In the genomic region with DNA sequence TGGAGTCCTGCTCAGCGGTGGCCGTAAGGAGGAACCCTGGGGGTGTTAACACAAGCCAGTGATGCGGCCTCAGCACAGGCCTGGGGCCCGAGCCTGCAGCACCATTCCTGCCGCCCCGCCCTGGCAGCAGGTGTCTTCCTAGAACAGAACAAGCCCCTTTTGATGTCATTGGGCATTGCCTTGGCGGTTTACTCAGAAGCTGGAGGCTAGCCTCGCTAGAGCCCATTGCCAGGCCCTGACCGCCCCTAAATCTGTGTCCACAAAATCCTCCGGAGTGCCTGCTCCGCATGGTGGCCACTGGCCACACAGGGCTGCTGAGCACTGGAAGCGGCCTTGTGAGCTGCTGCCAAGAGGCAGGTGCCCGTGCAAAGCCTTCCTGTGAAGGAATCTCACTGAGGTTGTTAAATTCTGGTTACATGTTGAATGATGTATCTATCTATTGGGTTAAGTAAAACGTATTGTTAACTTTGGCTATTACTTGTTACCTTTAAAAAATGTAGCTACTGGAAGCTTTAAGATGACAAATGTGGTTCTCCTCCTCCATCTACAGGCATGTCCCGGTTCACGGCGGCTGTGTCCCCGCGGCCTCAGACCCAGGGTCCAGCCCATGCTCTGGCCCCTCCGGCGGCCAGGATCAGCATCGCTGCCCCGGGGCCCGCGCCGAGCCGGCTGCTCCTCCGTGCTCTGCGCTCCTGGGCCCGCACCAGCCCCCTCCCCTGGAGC, we compare ENCODE assay signal across 8 cellular contexts. TPM values are rescaled to one million over a fixed set of nuclear protein-coding genes. Genes with fewer than 3 reads are reported as not detected.
DNase-seq lines count a peak whose midpoint lies in the region; ATAC-seq, FAIRE-seq and TF ChIP-seq lines count a peak whose summit lies in the region.

No MANE protein-coding gene starts in this region.

- no peak for ATAC-seq in central memory CD8-positive, alpha-beta T cell (replicated peaks; ENCODE audit: extremely low read depth, poor library complexity, severe bottlenecking)
- peak in 1 of 2 donors; percentile 1 for ATAC-seq in lower lobe of right lung
- no peak for ATAC-seq in HG02588 (IDR thresholded peaks at IDR 0.05; ENCODE audit: unreplicated experiment)

- H3K27ac Mint-ChIP-seq in activated naive CD4-positive, alpha-beta T cell treated with anti-CD3 and anti-CD28 coated beads, Interleukin-2, amount 10 ng/mL, durations not matched to agents 7 days and 5 days = peak overlapping the region; percentile 55
- H3K27ac Mint-ChIP-seq in central memory CD8-positive, alpha-beta T cell (ENCODE audit: low read depth) = no peak overlapping the region

- H3K4me3 ChIP-seq in lower lobe of right lung (peak overlapping the region; percentile 80), tibial artery (peak overlapping the region; percentile 60 to 75)

- no peak for FAIRE-seq in HTR-8/SVneo (lab: Jason Lieb, UNC)

- peaks cover 12% of the 10 kb centered on the region for H3K36me3 Mint-ChIP-seq in activated naive CD4-positive, alpha-beta T cell treated with anti-CD3 and anti-CD28 coated beads, Interleukin-2, amount 10 ng/mL, durations not matched to agents 7 days and 5 days
- H3K36me3 Mint-ChIP-seq in central memory CD8-positive, alpha-beta T cell (ENCODE audit: insufficient read depth) = peaks cover 10% of the 10 kb centered on the region

- H3K9me3 ChIP-seq in lower lobe of right lung (no peaks in the 10 kb centered on the region), tibial artery (peaks cover 0 to 2% (median 0%) of the 10 kb centered on the region in 3 donors)

- peak overlapping the region; percentile 66 for H3K4me3 Mint-ChIP-seq in activated naive CD4-positive, alpha-beta T cell treated with anti-CD3 and anti-CD28 coated beads, Interleukin-2, amount 10 ng/mL, durations not matched to agents 7 days and 5 days
- H3K4me3 Mint-ChIP-seq in central memory CD8-positive, alpha-beta T cell = peak overlapping the region; percentile 68

- peaks cover 44% of the 10 kb centered on the region for H3K4me1 Mint-ChIP-seq in activated naive CD4-positive, alpha-beta T cell treated with anti-CD3 and anti-CD28 coated beads, Interleukin-2, amount 10 ng/mL, durations not matched to agents 7 days and 5 days
- peaks cover 33% of the 10 kb centered on the region for H3K4me1 Mint-ChIP-seq in central memory CD8-positive, alpha-beta T cell

- H3K4me1 ChIP-seq in lower lobe of right lung = peaks cover 51% of the 10 kb centered on the region
- peaks cover 0 to 46% (median 40%) of the 10 kb centered on the region in 4 donors for H3K4me1 ChIP-seq in tibial artery

- peaks cover 20% of the 10 kb centered on the region for H3K27me3 Mint-ChIP-seq in activated naive CD4-positive, alpha-beta T cell treated with anti-CD3 and anti-CD28 coated beads, Interleukin-2, amount 10 ng/mL, durations not matched to agents 7 days and 5 days
- H3K27me3 Mint-ChIP-seq in central memory CD8-positive, alpha-beta T cell = peaks cover 18% of the 10 kb centered on the region

- DNase-seq in activated naive CD4-positive, alpha-beta T cell treated with anti-CD3 and anti-CD28 coated beads, Interleukin-2, amount 10 ng/mL, durations not matched to agents 7 days and 5 days = no peak
- no peak for DNase-seq in activated naive CD4-positive, alpha-beta T cell treated with Interleukin-2 at 50 U/mL for 16 hours
- DNase-seq in M059J (ENCODE audit: low read depth) (peak; percentile 39), lower lobe of right lung (peak; percentile 51), tibial artery (peak; percentile 19 to 68), HTR-8/SVneo (ENCODE audit: insufficient read length, low spot score) (no peak)
- no peak for DNase-seq in central memory CD8-positive, alpha-beta T cell (ENCODE audit: low spot score in 2 of 2)

- H3K36me3 ChIP-seq in lower lobe of right lung = no peaks in the 10 kb centered on the region
- no peaks in the 10 kb centered on the region for H3K36me3 ChIP-seq in tibial artery

- H3K27me3 ChIP-seq in lower lobe of right lung (ENCODE audit: low read depth) (no peaks in the 10 kb centered on the region), tibial artery (no peaks in the 10 kb centered on the region)

- H3K27ac ChIP-seq in lower lobe of right lung (peak overlapping the region; percentile 87), tibial artery (peak overlapping the region; percentile 82 to 84)

- H3K9me3 Mint-ChIP-seq in activated naive CD4-positive, alpha-beta T cell treated with anti-CD3 and anti-CD28 coated beads, Interleukin-2, amount 10 ng/mL, durations not matched to agents 7 days and 5 days = peaks cover 9% of the 10 kb centered on the region
- peaks cover 5% of the 10 kb centered on the region for H3K9me3 Mint-ChIP-seq in central memory CD8-positive, alpha-beta T cell

- TF ChIP-seq CTCF in lower lobe of right lung (IDR thresholded peaks at IDR 0.05) (no peak), tibial artery (IDR thresholded peaks at IDR 0.05) (no peak)

- CTCF ChIA-PET in activated naive CD4-positive, alpha-beta T cell treated with anti-CD3 and anti-CD28 coated beads, Interleukin-2, amount 10 ng/mL, durations not matched to agents 7 days and 5 days (lab: Charles Lee) = interaction anchor here (0.6 to 1.2 kb wide), 2 partner anchors 14 to 77 kb away, joined by 3 read pairs; no protein-coding TSS in a partner anchor

- intact Hi-C loops in lower lobe of right lung (cut with DNase I) = no loop called here
- intact Hi-C loops in tibial artery (cut with DNase I; ENCODE audit: low total_unique reads) = loop anchor here (2.0 to 5.0 kb wide), 3 partner anchors 18 to 101 kb away; no protein-coding TSS in a partner anchor

RNA-seq across cellular contexts. Expression of gene INPP5A, which starts 1.2 kb away (rescaled TPM):
- total RNA-seq in M059J (2014; rRNA removed; shearing (Covaris generic)) = 13.0 and 15.3 TPM in 2 replicates
- total RNA-seq in lower lobe of right lung = 34.1 TPM

Comparison
In these comparisons a context has a peak if more than half of its experiments do, and no peak if none do; other contexts are left out.
1. DNase-seq: peak in M059J (single experiment), lower lobe of right lung (single experiment) and tibial artery (2 of 2); none in activated naive CD4-positive, alpha-beta T cell treated with anti-CD3 and anti-CD28 coated beads, Interleukin-2, amount 10 ng/mL, durations not matched to agents 7 days and 5 days (single experiment), activated naive CD4-positive, alpha-beta T cell treated with Interleukin-2 at 50 U/mL for 16 hours (single experiment), central memory CD8-positive, alpha-beta T cell (0 of 2) and HTR-8/SVneo (single experiment).